Comparison of ENCODE assay signal across 2 cellular contexts in the genomic region with DNA sequence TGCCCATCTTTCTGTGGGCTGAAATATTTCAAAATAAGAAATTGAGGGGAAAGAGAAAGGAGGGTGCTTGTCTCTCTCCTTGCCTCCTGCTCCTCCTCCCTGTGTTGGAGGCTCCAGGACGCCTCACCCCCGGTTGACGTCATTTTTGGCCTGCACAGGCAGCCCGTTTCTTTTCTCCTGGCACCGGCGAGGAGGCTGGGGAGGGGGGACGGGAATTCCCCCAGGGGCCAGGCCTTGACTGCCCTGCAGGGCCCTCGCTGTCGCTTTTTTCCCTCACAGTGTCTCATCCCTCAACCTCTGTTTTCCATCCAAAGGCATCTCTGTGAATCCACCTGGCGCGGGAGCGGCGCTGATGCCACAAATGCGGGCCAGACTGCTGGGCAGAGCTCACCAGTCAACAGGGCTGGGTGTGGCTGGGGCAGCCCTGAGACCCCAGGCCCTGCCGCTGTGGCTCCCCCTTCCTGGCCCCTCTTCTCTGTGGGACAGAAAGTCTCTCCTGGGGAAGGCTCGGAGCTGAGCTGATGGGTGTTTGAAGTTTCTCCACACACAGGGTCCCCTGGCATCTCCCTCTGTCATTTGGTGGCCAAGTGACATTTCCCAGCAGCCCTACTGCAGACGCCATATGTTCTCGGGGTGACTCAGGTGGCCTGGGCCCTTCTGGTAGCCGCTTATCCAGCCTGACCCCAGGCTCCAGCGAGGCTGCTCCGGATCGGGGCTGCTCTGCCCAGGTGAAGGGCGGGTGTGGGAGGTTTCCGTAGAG.
TF ChIP-seq lines count a peak whose summit lies in the region.

No MANE protein-coding gene starts in this region.

TF ChIP-seq in A549, 52 proteins besides CTCF, POLR2A, EP300 and RAD21:
- TF ChIP-seq, protein P1, sequence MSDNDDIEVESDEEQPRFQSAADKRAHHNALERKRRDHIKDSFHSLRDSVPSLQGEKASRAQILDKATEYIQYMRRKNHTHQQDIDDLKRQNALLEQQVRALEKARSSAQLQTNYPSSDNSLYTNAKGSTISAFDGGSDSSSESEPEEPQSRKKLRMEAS (IDR thresholded peaks at IDR 0.05), result peak; percentile 14; the same call in 1 of the 2 replicates
- TF ChIP-seq, protein P2, sequence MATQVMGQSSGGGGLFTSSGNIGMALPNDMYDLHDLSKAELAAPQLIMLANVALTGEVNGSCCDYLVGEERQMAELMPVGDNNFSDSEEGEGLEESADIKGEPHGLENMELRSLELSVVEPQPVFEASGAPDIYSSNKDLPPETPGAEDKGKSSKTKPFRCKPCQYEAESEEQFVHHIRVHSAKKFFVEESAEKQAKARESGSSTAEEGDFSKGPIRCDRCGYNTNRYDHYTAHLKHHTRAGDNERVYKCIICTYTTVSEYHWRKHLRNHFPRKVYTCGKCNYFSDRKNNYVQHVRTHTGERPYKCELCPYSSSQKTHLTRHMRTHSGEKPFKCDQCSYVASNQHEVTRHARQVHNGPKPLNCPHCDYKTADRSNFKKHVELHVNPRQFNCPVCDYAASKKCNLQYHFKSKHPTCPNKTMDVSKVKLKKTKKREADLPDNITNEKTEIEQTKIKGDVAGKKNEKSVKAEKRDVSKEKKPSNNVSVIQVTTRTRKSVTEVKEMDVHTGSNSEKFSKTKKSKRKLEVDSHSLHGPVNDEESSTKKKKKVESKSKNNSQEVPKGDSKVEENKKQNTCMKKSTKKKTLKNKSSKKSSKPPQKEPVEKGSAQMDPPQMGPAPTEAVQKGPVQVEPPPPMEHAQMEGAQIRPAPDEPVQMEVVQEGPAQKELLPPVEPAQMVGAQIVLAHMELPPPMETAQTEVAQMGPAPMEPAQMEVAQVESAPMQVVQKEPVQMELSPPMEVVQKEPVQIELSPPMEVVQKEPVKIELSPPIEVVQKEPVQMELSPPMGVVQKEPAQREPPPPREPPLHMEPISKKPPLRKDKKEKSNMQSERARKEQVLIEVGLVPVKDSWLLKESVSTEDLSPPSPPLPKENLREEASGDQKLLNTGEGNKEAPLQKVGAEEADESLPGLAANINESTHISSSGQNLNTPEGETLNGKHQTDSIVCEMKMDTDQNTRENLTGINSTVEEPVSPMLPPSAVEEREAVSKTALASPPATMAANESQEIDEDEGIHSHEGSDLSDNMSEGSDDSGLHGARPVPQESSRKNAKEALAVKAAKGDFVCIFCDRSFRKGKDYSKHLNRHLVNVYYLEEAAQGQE (IDR thresholded peaks at IDR 0.05), result no peak

TF ChIP-seq in HEK293, 187 proteins besides CTCF, POLR2A, EP300 and RAD21:
- TF ChIP-seq ZNF629 (tag by site-specific recombination; IDR thresholded peaks at IDR 0.05) (peak; percentile 38; the same call in 1 of the 2 replicates), IKZF3 (tag by site-specific recombination; IDR thresholded peaks at IDR 0.05) (no peak)
